24 cellular contexts compared by ENCODE assay signal in the genomic region with DNA sequence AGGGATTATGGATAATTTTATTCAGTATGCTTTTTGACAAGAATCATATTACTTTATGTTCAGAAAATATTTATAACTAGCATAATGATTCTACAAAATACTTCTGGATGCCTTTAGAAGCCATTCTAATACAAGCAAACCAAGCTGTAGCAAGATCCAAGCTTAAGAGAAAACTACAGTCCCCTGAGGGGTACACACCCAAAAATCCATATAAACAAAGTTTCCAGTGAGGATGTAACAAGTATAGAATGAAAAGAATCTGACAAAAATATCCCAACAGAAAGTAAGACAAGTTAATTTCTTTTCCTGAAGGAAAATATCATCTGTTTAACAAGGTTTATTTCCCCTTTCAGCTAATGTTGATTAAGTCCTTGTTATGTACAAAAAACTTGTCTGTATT.
"Had no signal": no experiment of that assay in that cellular context is flagged by ENCODE, and none has a peak within 500 bp of the region (broad histone marks: within the 10 kb centered on the region; RNA-seq: fewer than 3 reads in every experiment).

No MANE protein-coding gene starts in this region.

- H3K4me1 Mint-ChIP-seq: WTC11 had no signal

- H3K4me3 Mint-ChIP-seq: central memory CD8-positive, alpha-beta T cell; immature natural killer cell; naive B cell; neural crest cell; T-helper 1 cell treated with Interleukin-12 subunit alpha and Interleukin-12 subunit beta and Interleukin-4 antibody, amounts not matched to agents 30 μg/mL and 1 μg/mL, for 36 hours; WTC11 had no signal

- DNase-seq: activated CD8-positive, alpha-beta memory T cell treated with anti-CD3 and anti-CD28 coated beads, Interleukin-2, amount 50 U/mL, for 4 hours; activated effector memory CD4-positive, alpha-beta T cell treated with Interleukin-2 at 50 U/mL for 16 hours; activated naive CD4-positive, alpha-beta T cell treated with anti-CD3 and anti-CD28 coated beads, Interleukin-2, amount 50 U/mL, for 16 hours; activated T-cell treated with anti-CD3 and anti-CD28 coated beads, Interleukin-2, amount 50 U/mL, for 48 hours; adrenal gland; colonic mucosa; immature natural killer cell; lower lobe of right lung; mesendoderm; mucosa of descending colon; naive B cell; stimulated activated CD4-positive, alpha-beta T cell treated with anti-CD3 and anti-CD28 coated beads, Interleukin-12 subunit alpha, Interleukin-12 subunit beta, amount 100 ng/mL, for 4 hours; stimulated activated CD4-positive, alpha-beta T cell treated with anti-CD3 and anti-CD28 coated beads, Interleukin-4, amount 100 ng/mL, for 4 hours; stimulated activated naive CD8-positive, alpha-beta T cell treated with anti-CD3 and anti-CD28 coated beads, Interleukin-15, Interleukin-2, amounts not matched to agents 100 U/mL and 50 U/mL, for 24 hours; T1000; upper lobe of right lung had no signal

- ATAC-seq: left lobe of liver; lower lobe of right lung; mucosa of descending colon; stimulated activated naive CD8-positive, alpha-beta T cell treated with anti-CD3 and anti-CD28 coated beads, Interleukin-15, Interleukin-2, amounts not matched to agents 100 U/mL and 50 U/mL, for 24 hours; upper lobe of right lung; WTC11 had no signal

- H3K27ac ChIP-seq: adrenal gland, ascending aorta, esophagus muscularis mucosa, upper lobe of right lung had no signal

- H3K36me3 Mint-ChIP-seq: immature natural killer cell, naive B cell, WTC11 had no signal

- H3K4me1 ChIP-seq: ascending aorta had no signal

- H3K27me3 ChIP-seq: adrenal gland, ascending aorta, colonic mucosa, esophagus muscularis mucosa, upper lobe of right lung had no signal

- H3K27ac Mint-ChIP-seq: immature natural killer cell; naive B cell; progenitor cell of endocrine pancreas; T-helper 1 cell treated with Interleukin-12 subunit alpha and Interleukin-12 subunit beta and Interleukin-4 antibody, amounts not matched to agents 30 μg/mL and 1 μg/mL, for 36 hours; WTC11 had no signal

- H3K27me3 Mint-ChIP-seq: central memory CD8-positive, alpha-beta T cell; naive B cell; progenitor cell of endocrine pancreas had no signal

- H3K9me3 Mint-ChIP-seq: central memory CD8-positive, alpha-beta T cell; immature natural killer cell; naive B cell; T-helper 1 cell treated with Interleukin-12 subunit alpha and Interleukin-12 subunit beta and Interleukin-4 antibody, amounts not matched to agents 30 μg/mL and 1 μg/mL, for 36 hours; WTC11 had no signal
